ENCODE assay signal across 19 cellular contexts in the genomic region with DNA sequence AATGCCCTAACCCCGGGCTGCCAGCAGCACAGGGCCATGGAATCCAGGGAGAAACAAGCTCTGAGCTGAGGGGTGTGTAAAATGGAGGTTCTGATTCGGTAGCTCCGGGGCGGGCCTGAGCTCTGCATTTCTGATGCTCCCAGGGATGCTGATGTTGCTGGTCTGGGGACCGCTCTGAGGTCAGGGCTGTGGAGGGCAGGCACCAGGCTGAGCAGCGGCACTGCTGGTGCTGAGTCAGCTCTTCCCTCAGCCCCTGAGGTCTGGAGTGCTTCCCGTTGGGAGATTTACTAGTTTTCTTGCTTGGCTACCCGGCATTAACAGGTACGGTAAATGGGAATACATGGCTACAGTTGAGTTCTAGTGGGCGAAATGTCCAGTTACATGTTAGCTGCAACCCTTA. TPM values are rescaled to one million over a fixed set of nuclear protein-coding genes. Genes with fewer than 3 reads are reported as not detected.
DNase-seq lines count a peak whose midpoint lies in the region; ATAC-seq and TF ChIP-seq lines count a peak whose summit lies in the region.
"Had no signal": no experiment of that assay in that cellular context is flagged by ENCODE, and none has a peak within 500 bp of the region (broad histone marks: within the 10 kb centered on the region; RNA-seq: fewer than 3 reads in every experiment).

No MANE protein-coding gene starts in this region.

- TF ChIP-seq CTCF in dorsolateral prefrontal cortex (IDR thresholded peaks at IDR 0.05 in 54 of 56, conservative IDR thresholded peaks at IDR 0.05 in 2 of 56; ENCODE audit: low read depth in 1 of 56, partially characterized antibody in 56 of 56) (no peak), right lobe of liver (IDR thresholded peaks at IDR 0.05) (no peak), brain microvascular endothelial cell (IDR thresholded peaks at IDR 0.05; ENCODE audit: low read depth, low read length, missing control alignments) (no peak)

- TF ChIP-seq POLR2A in right lobe of liver (IDR thresholded peaks at IDR 0.05): no peak

- ATAC-seq in right lobe of liver: peak; percentile 36 to 62 (median 54)
- ATAC-seq: stimulated activated memory B cell treated with anti-CD40 and anti-IgM and Interleukin-4, amounts not matched to agents 10 μg/mL and 1 μg/mL and 100 μg/mL, for 72 hours had no signal

- H3K9ac ChIP-seq in skeletal muscle satellite cell (ENCODE audit: low read depth, low read length): no peak overlapping the region
- H3K9ac ChIP-seq: KMS-11 had no signal

- intact Hi-C loops in dorsolateral prefrontal cortex (cut with DNase I): no loop called here
- intact Hi-C loops in right lobe of liver (cut with DNase I): no loop called here

- in situ Hi-C loops in brain microvascular endothelial cell (cut with HindIII; ENCODE audit: low pct_ligation_motif_present, low sequenced_read_pairs): no loop called here

- DNase-seq in Ammon's horn (ENCODE audit: low spot score): peak; percentile 58
- DNase-seq in dorsolateral prefrontal cortex: no peak
- no peak for DNase-seq in right lobe of liver
- DNase-seq in NOMO-1 treated with dmso at 0.1 percent for 144 hours (lab: John Stamatoyannopoulos, UW; ENCODE audit: unreplicated experiment): no peak
- DNase-seq in DMS79 treated with DMSO at 0.1 percent for 48 hours (lab: John Stamatoyannopoulos, UW): no peak
- DNase-seq in brain microvascular endothelial cell: no peak
- DNase-seq in NCI-H1436 treated with DMSO at 0.1 percent for 48 hours (lab: John Stamatoyannopoulos, UW): no peak
- DNase-seq: activated CD4-positive, alpha-beta T cell treated with anti-CD3 and anti-CD28 coated beads, Interleukin-2, amount 10 ng/mL, durations not matched to agents 24 days and 14 days; CD8-positive, alpha-beta memory T cell; islet precursor cell; natural killer cell; NCI-H510A; T1000 had no signal

- H3K9me3 ChIP-seq in right lobe of liver (no peaks in the 10 kb centered on the region), skeletal muscle satellite cell (replicated peaks; ENCODE audit: low read length) (no peaks in the 10 kb centered on the region)

- H3K4me1 ChIP-seq in right lobe of liver: no peaks in the 10 kb centered on the region
- H3K4me1 ChIP-seq in skeletal muscle satellite cell (ENCODE audit: control insufficient read depth, insufficient read depth, low read length): peaks cover 13% of the 10 kb centered on the region

- 50% methylated on average over 8 of the region's 10 CpGs for WGBS in right lobe of liver (ENCODE audit: insufficient coverage, low coverage, low lambda C conversion rate, missing lambda C conversion rate)

- H3K4me3 ChIP-seq in dorsolateral prefrontal cortex: peak overlapping the region in 43 of 59 donors; percentile 1 to 53 (median 33)
- H3K4me3 ChIP-seq in right lobe of liver: no peak overlapping the region
- H3K4me3 ChIP-seq in skeletal muscle satellite cell (ENCODE audit: low read length): no peak overlapping the region
- no peak overlapping the region for H3K4me3 ChIP-seq in brain microvascular endothelial cell (ENCODE audit: low read depth, low read length)

- H3K27me3 ChIP-seq in dorsolateral prefrontal cortex: peaks cover 0 to 15% (median 0%) of the 10 kb centered on the region in 45 donors
- no peaks in the 10 kb centered on the region for H3K27me3 ChIP-seq in right lobe of liver
- H3K27me3 ChIP-seq in skeletal muscle satellite cell (ENCODE audit: control insufficient read depth, insufficient read depth, low read length): peaks cover 15% of the 10 kb centered on the region
- H3K27me3 ChIP-seq in brain microvascular endothelial cell (replicated peaks): no peaks in the 10 kb centered on the region

- H3K4me2 ChIP-seq in skeletal muscle satellite cell (ENCODE audit: low read length): peak overlapping the region; percentile 51
- H3K4me2 ChIP-seq: KMS-11 had no signal

- H3K36me3 ChIP-seq in right lobe of liver: no peaks in the 10 kb centered on the region
- H3K36me3 ChIP-seq in skeletal muscle satellite cell (ENCODE audit: insufficient read depth, low read length): no peaks in the 10 kb centered on the region
- no peaks in the 10 kb centered on the region for H3K36me3 ChIP-seq in brain microvascular endothelial cell (replicated peaks)

- H3K27ac ChIP-seq in dorsolateral prefrontal cortex (peak overlapping the region in 48 of 59 donors; percentile 13 to 85 (median 66)), right lobe of liver (no peak overlapping the region), brain microvascular endothelial cell (no peak overlapping the region)
- H3K27ac ChIP-seq: epithelial cell of prostate, KMS-11 had no signal

RNA-seq across cellular contexts. Expression of a gene that starts 18.6 kb away (rescaled TPM):
- 1,000 to 10,000 TPM in 112 of 120 experiments, 100 to 1,000 TPM in 8; 650 to 4,349 (median 1,494) TPM for total RNA-seq in dorsolateral prefrontal cortex
- 1,000 to 10,000 TPM in 1 of 6 experiments, 100 to 1,000 TPM in 5; 504 to 1,394 (median 638) TPM for total RNA-seq in right lobe of liver
- 210 and 293 TPM in 2 replicates for total RNA-seq in skeletal muscle satellite cell (2012; rRNA removed)

RNA-seq across cellular contexts. Expression of a gene that starts 32.5 kb away (rescaled TPM):
- total RNA-seq in dorsolateral prefrontal cortex: not detected
- not detected for total RNA-seq in right lobe of liver
- total RNA-seq in skeletal muscle satellite cell (2012; rRNA removed): not detected in 2 replicates
- total RNA-seq: activated CD4-positive, alpha-beta T cell treated with anti-CD3 and anti-CD28 coated beads, Interleukin-2, amount 10 ng/mL, durations not matched to agents 24 days and 14 days; CD8-positive, alpha-beta memory T cell; chondrocyte; natural killer cell; SK-MEL-5 had no signal

RNA-seq across cellular contexts. Expression of a gene that starts 50.7 kb away (rescaled TPM):
- total RNA-seq in dorsolateral prefrontal cortex: under 1 TPM in 1 of 120 experiments, not detected in 119; 0.42 TPM
- total RNA-seq in right lobe of liver: not detected
- not detected in 2 replicates for total RNA-seq in skeletal muscle satellite cell (2012; rRNA removed)
- total RNA-seq: activated CD4-positive, alpha-beta T cell treated with anti-CD3 and anti-CD28 coated beads, Interleukin-2, amount 10 ng/mL, durations not matched to agents 24 days and 14 days; CD8-positive, alpha-beta memory T cell; chondrocyte; natural killer cell; SK-MEL-5 had no signal

Comparison
In these comparisons a context has a peak if more than half of its experiments do, and no peak if none do; other contexts are left out.
1. H3K27ac ChIP-seq: peak in dorsolateral prefrontal cortex (48 of 59); none in right lobe of liver (0 of 3) and brain microvascular endothelial cell (single experiment).
2. H3K4me3 ChIP-seq: peak in dorsolateral prefrontal cortex (43 of 59); none in right lobe of liver (0 of 3), skeletal muscle satellite cell (single experiment) and brain microvascular endothelial cell (single experiment).